ENCODE assay signal across 1 cellular context in the genomic region with DNA sequence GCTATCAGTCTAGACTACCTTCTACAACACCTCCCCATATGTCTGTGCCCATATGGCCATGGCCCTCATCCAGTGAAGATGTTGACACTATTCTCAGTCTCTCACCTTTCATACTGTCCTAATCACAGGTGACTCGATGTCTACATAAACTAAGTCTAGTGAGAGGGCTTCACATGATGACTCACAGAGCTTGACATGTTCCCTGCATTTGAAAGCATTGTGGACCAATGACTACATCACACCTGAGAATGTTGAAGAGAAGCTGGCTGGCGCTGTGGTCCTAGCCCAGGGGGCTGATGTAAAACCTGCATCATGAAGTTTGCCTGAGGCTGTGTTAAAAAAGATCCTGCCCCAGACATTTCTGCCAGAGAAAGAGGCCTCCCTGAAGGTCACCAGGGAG.
TF ChIP-seq lines count a peak whose summit lies in the region.

No MANE protein-coding gene starts in this region.

TF ChIP-seq in H1, 55 proteins besides CTCF, POLR2A, EP300 and RAD21 (continued from another document):
- no peak for TF ChIP-seq ATF2 (IDR thresholded peaks at IDR 0.05; ENCODE audit: low read length)
- TF ChIP-seq SP2 (IDR thresholded peaks at IDR 0.05; ENCODE audit: low read length) = no peak
- no peak for TF ChIP-seq SP1 (IDR thresholded peaks at IDR 0.05; ENCODE audit: low read depth, low read length)
- TF ChIP-seq EGR1 (IDR thresholded peaks at IDR 0.05; ENCODE audit: borderline replicate concordance, low read depth, low read length) = no peak
- TF ChIP-seq JUND (IDR thresholded peaks at IDR 0.05; ENCODE audit: low read length) = no peak
- TF ChIP-seq BRCA1 (IDR thresholded peaks at IDR 0.05; ENCODE audit: low read depth, low read length) = no peak
- no peak for TF ChIP-seq BACH1 (IDR thresholded peaks at IDR 0.05; ENCODE audit: low read length)
- no peak for TF ChIP-seq FOSL1 (IDR thresholded peaks at IDR 0.05; ENCODE audit: insufficient read depth, low read depth, low read length)
- no peak for TF ChIP-seq MAFK (IDR thresholded peaks at IDR 0.05; ENCODE audit: low read depth, low read length)
- no peak for TF ChIP-seq ASH2L (IDR thresholded peaks at IDR 0.05; ENCODE audit: low read length)
TF ChIP-seq in H1: peak in this region for 0.
